In the genomic region with DNA sequence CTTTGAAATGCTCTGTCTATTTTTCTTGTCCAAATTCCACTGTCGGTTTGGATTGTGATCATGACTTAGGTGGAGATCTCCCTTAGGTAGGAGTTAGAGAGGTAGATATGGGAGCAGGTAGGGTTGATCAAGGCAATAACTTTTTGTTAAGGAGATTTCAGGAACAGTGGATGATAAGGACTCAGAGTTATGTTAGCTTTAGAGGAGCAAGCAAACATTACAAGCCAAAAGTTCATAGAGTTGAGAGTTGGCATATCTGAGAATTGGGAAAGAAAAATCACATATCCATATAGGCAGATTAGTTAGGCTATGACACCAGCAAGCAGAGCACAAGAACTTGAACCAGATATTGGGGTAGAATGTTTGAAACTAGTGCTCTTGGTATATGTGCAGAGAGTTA, we compare ENCODE assay signal across 35 cellular contexts. TPM values are rescaled to one million over a fixed set of nuclear protein-coding genes. Genes with fewer than 3 reads are reported as not detected.
DNase-seq lines count a peak whose midpoint lies in the region; ATAC-seq, FAIRE-seq and TF ChIP-seq lines count a peak whose summit lies in the region.
"Had no signal": no experiment of that assay in that cellular context is flagged by ENCODE, and none has a peak within 500 bp of the region (broad histone marks: within the 10 kb centered on the region; RNA-seq: fewer than 3 reads in every experiment).

No MANE protein-coding gene starts in this region.

- no peak overlapping the region for H3K9ac ChIP-seq in OCI-LY3 (ENCODE audit: low read length)
- no peak overlapping the region for H3K9ac ChIP-seq in HepG2 (ENCODE audit: insufficient read depth, low read depth, low read length)
- H3K9ac ChIP-seq: BLaER1; BLaER1 treated with 17β-estradiol and CSF1 and Interleukin-3, amounts not matched to agents 10 nM and 100 nM had no signal

- TF ChIP-seq EP300 in HepG2 (IDR thresholded peaks at IDR 0.05; ENCODE audit: low read depth in 2 of 2, low read length in 2 of 2): no peak
- TF ChIP-seq EP300 in HepG2 (CRISPR knock-in tag; IDR thresholded peaks at IDR 0.05; ENCODE audit: borderline replicate concordance): no peak

- no peak for ATAC-seq in HepG2
- ATAC-seq in HG03280 (IDR thresholded peaks at IDR 0.05; ENCODE audit: unreplicated experiment): no peak
- ATAC-seq in GM21381 (IDR thresholded peaks at IDR 0.05; ENCODE audit: unreplicated experiment): no peak
- ATAC-seq: CD8-positive, alpha-beta T cell had no signal

- peaks cover 8% of the 10 kb centered on the region for H3K4me1 ChIP-seq in OCI-LY3 (ENCODE audit: low read length)
- peaks cover 30% of the 10 kb centered on the region for H3K4me1 ChIP-seq in HepG2 (ENCODE audit: insufficient read depth, low read length)
- H3K4me1 ChIP-seq: BE2C, BLaER1 had no signal

- TF ChIP-seq CTCF in OCI-LY3 (IDR thresholded peaks at IDR 0.05; ENCODE audit: low read depth, low read length) (no peak), HepG2 (CRISPR knock-in tag; IDR thresholded peaks at IDR 0.05) (no peak), lower leg skin (IDR thresholded peaks at IDR 0.05) (no peak)

- POLR2A ChIA-PET in HepG2 (lab: Yijun Ruan, JAX): no interaction called here

- no peak overlapping the region for H2AFZ ChIP-seq in OCI-LY3 (ENCODE audit: low read depth, low read length)
- H2AFZ ChIP-seq in HepG2 (ENCODE audit: low read length): no peak overlapping the region

- CTCF ChIA-PET in HepG2 (lab: Yijun Ruan, JAX; ENCODE audit: low intra/inter-chr PET ratio, low total read pairs): no interaction called here

- H3K36me3 ChIP-seq in OCI-LY3 (replicated peaks; ENCODE audit: low read depth, low read length): no peaks in the 10 kb centered on the region
- no peaks in the 10 kb centered on the region for H3K36me3 ChIP-seq in HepG2 (replicated peaks in 1 of 2; ENCODE audit: control insufficient read depth in 1 of 2, insufficient read depth in 2 of 2, low read length in 2 of 2)
- H3K36me3 ChIP-seq: BE2C; BLaER1; BLaER1 treated with 17β-estradiol and CSF1 and Interleukin-3, amounts not matched to agents 10 nM and 100 nM had no signal

- intact Hi-C loops in HepG2 (cut with micrococcal nuclease; ENCODE audit: unreplicated experiment): no loop called here
- intact Hi-C loops in lower leg skin (cut with DNase I; ENCODE audit: low total_unique reads): no loop called here

- in situ Hi-C loops in HepG2 (cut with HindIII; ENCODE audit: extremely low pct_ligation_motif_present, low pct_unique_long_range_greater_than_20kb): no loop called here

- DNase-seq in GM12891 (ENCODE audit: insufficient read length, low spot score) (no peak), GM12892 (ENCODE audit: insufficient read length) (no peak), HepG2 (ENCODE audit: low spot score) (no peak), lower leg skin (ENCODE audit: low spot score in 2 of 2) (no peak), cerebellar cortex (ENCODE audit: low spot score) (no peak)
- DNase-seq: 8988T; ACHN; AML-193; BE2C; C1 segment of cervical spinal cord; Caco-2; Calu3; CD4-positive, alpha-beta memory T cell; CD4-positive, alpha-beta T cell; CD4-positive, CD25-positive, alpha-beta regulatory T cell; CD8-positive, alpha-beta memory T cell; CD8-positive, alpha-beta T cell; COR-L47; DMS 273 treated with DMSO at 0.1 percent for 48 hours; DMS153; DMS53; DMS79; DMS79 treated with DMSO at 0.1 percent for 48 hours; DND-41; EL had no signal

- H3K9me3 ChIP-seq in OCI-LY3 (ENCODE audit: insufficient read depth, low read length) (no peaks in the 10 kb centered on the region), HepG2 (ENCODE audit: low read length) (no peaks in the 10 kb centered on the region)
- H3K9me3 ChIP-seq: A549, BE2C, BLaER1, Caco-2 had no signal

- H3K4me3 ChIP-seq in OCI-LY3 (ENCODE audit: low read length) (no peak overlapping the region), HepG2 (replicated peaks in 1 of 3; ENCODE audit: insufficient read depth in 1 of 3, low read depth in 2 of 3, low read length in 3 of 3) (no peak overlapping the region), lower leg skin (ENCODE audit: low read depth, poor library complexity, severe bottlenecking) (no peak overlapping the region)
- H3K4me3 ChIP-seq: A549; BLaER1; BLaER1 treated with 17β-estradiol and CSF1 and Interleukin-3, amounts not matched to agents 10 nM and 100 nM had no signal

- H4K20me1 ChIP-seq in OCI-LY3 (ENCODE audit: insufficient read depth, low read length): no peaks in the 10 kb centered on the region
- H4K20me1 ChIP-seq in HepG2 (ENCODE audit: insufficient read depth, low read length): no peaks in the 10 kb centered on the region
- H4K20me1 ChIP-seq: BLaER1; BLaER1 treated with 17β-estradiol and CSF1 and Interleukin-3, amounts not matched to agents 10 nM and 100 nM had no signal

- H3K27me3 ChIP-seq in OCI-LY3 (ENCODE audit: low read depth, low read length) (peaks cover 24% of the 10 kb centered on the region), HepG2 (ENCODE audit: control insufficient read depth in 1 of 2, insufficient read depth in 2 of 2, low read length in 2 of 2) (no peaks in the 10 kb centered on the region)
- H3K27me3 ChIP-seq: BLaER1; BLaER1 treated with 17β-estradiol and CSF1 and Interleukin-3, amounts not matched to agents 10 nM and 100 nM had no signal

- 0% methylated on average over 1 of the region's 1 CpG for WGBS in HepG2 (ENCODE audit: low lambda C conversion rate)
- whole genome bisulfite sequencing in lower leg skin, 2 donors: 86 to 93% methylated on average over 1 of the region's 1 CpG

- H3K4me2 ChIP-seq in OCI-LY3 (ENCODE audit: low read length): 0 out of 2 replicates have a peak overlapping the region, but pooled peaks have one; percentile 3
- H3K4me2 ChIP-seq in HepG2 (ENCODE audit: low read depth, low read length): no peak overlapping the region
- H3K4me2 ChIP-seq: A549; BLaER1; BLaER1 treated with 17β-estradiol and CSF1 and Interleukin-3, amounts not matched to agents 10 nM and 100 nM had no signal

- TF ChIP-seq POLR2A in GM12891 (IDR thresholded peaks at IDR 0.05; ENCODE audit: low read depth, low read length) (no peak), GM12892 (IDR thresholded peaks at IDR 0.05; ENCODE audit: low read depth, low read length) (no peak), HepG2 (IDR thresholded peaks at IDR 0.05; ENCODE audit: insufficient read depth in 1 of 2, low read depth in 2 of 2, low read length in 2 of 2) (no peak), lower leg skin (IDR thresholded peaks at IDR 0.05) (no peak)

- BruUV-seq in HepG2 (replicated peaks; lab: Mats Ljungman, UMichigan): no TSS peak

- no peaks in the 10 kb centered on the region for H3K79me2 ChIP-seq in OCI-LY3 (ENCODE audit: low read length)
- no peaks in the 10 kb centered on the region for H3K79me2 ChIP-seq in HepG2 (ENCODE audit: insufficient read depth, low read length)

- FAIRE-seq in GM12891 (lab: Jason Lieb, UNC) (peak; percentile 54), GM12892 (lab: Jason Lieb, UNC) (peak; percentile 21), HepG2 (lab: Jason Lieb, UNC) (no peak)
- FAIRE-seq: A204.1, D721Med had no signal

- H3K27ac ChIP-seq in OCI-LY3 (ENCODE audit: low read length): no peak overlapping the region
- no peak overlapping the region for H3K27ac ChIP-seq in HepG2 (ENCODE audit: extremely low read length, insufficient read depth, low read length)
- H3K27ac ChIP-seq: 22Rv1; A549; BLaER1; BLaER1 treated with 17β-estradiol and CSF1 and Interleukin-3, amounts not matched to agents 10 nM and 100 nM; C4-2B had no signal

- no peak for TF ChIP-seq RAD21 in HepG2 (CRISPR knock-in tag; IDR thresholded peaks at IDR 0.05)

RNA-seq across cellular contexts. Expression of a gene that starts 43.1 kb away (rescaled TPM):
- polyA plus RNA-seq in GM12891 (2012; ENCODE audit: low read depth, missing spikeins): 68.2 TPM
- polyA plus RNA-seq in GM12892 (2012; ENCODE audit: missing spikeins): 131 TPM
- total RNA-seq in HepG2 (2016; rRNA removed; fragmentation: Illumina TruSeq; extraction: Trizol) (10.1 and 16.1 TPM in 2 replicates), lower leg skin (10 to 100 TPM; 13.2 to 24.3 (median 15.4) TPM)
- 71.1 and 82.2 TPM in 2 replicates for total RNA-seq in HepG2 (2016; cell fraction: cytosol; rRNA removed; fragmentation: Illumina TruSeq; extraction: Trizol; ENCODE audit: low read depth)
- total RNA-seq in HepG2 (2016; cell fraction: insoluble cytoplasmic fraction; rRNA removed; fragmentation: Illumina TruSeq; extraction: Trizol): 8.9 and 15.8 TPM in 2 replicates
- 64.7 and 80.3 TPM in 2 replicates for total RNA-seq in HepG2 (2016; cell fraction: membrane; rRNA removed; fragmentation: Illumina TruSeq; extraction: Trizol)
- total RNA-seq in HepG2 (2016; cell fraction: nucleus; rRNA removed; fragmentation: Illumina TruSeq; extraction: Trizol): 6.3 and 7.4 TPM in 2 replicates
- polyA plus RNA-seq in HepG2 (2011; rRNA removed): 13.2 and 19.8 TPM in 2 replicates
- 8.5 and 10.3 TPM in 2 replicates for polyA plus RNA-seq in HepG2 (2011; cell fraction: cytosol; rRNA removed)
- polyA plus RNA-seq in HepG2 (2011; cell fraction: nucleus; rRNA removed): 2.6 and 4.3 TPM in 2 replicates
- polyA plus RNA-seq in HepG2 (2012): 8.8 and 19.4 TPM in 2 replicates
- 130 and 134 TPM in 2 replicates for polyA plus RNA-seq in HepG2 (2016; cell fraction: cytosol; fragmentation: Illumina TruSeq; extraction: Trizol; ENCODE audit: low read depth)
- polyA plus RNA-seq in HepG2 (2016; cell fraction: insoluble cytoplasmic fraction; fragmentation: Illumina TruSeq; extraction: Trizol; ENCODE audit: low read depth): 14.7 and 17.0 TPM in 2 replicates
- polyA plus RNA-seq in HepG2 (2016; cell fraction: membrane; fragmentation: Illumina TruSeq; extraction: Trizol; ENCODE audit: low read depth): 83.7 and 94.5 TPM in 2 replicates
- polyA plus RNA-seq in HepG2 (2016; cell fraction: nucleus; fragmentation: Illumina TruSeq; extraction: Trizol; ENCODE audit: insufficient read depth, low read depth): 9.2 and 11.9 TPM in 2 replicates
- polyA minus RNA-seq in HepG2 (2011; rRNA and poly(A)+ RNA removed; ENCODE audit: low replicate concordance): 1.1 and 5.6 TPM in 2 replicates
- polyA minus RNA-seq in HepG2 (2011; cell fraction: cytosol; rRNA and poly(A)+ RNA removed): 3.3 and 8.6 TPM in 2 replicates
- polyA minus RNA-seq in HepG2 (2011; cell fraction: nucleus; rRNA and poly(A)+ RNA removed): 5.2 and 6.8 TPM in 2 replicates

RNA-seq across cellular contexts. Expression of a gene that starts 51.4 kb away (rescaled TPM):
- 4.2 TPM for polyA plus RNA-seq in GM12891 (2012; ENCODE audit: low read depth, missing spikeins)
- 6.7 TPM for polyA plus RNA-seq in GM12892 (2012; ENCODE audit: missing spikeins)
- total RNA-seq in HepG2 (2016; rRNA removed; fragmentation: Illumina TruSeq; extraction: Trizol) (9.9 and 10.5 TPM in 2 replicates), lower leg skin (100 to 1,000 TPM in 3 of 4 donors, 10 to 100 TPM in 1; 76.6 to 170 (median 109) TPM)
- total RNA-seq in HepG2 (2016; cell fraction: cytosol; rRNA removed; fragmentation: Illumina TruSeq; extraction: Trizol; ENCODE audit: low read depth): 3.9 and 4.1 TPM in 2 replicates
- total RNA-seq in HepG2 (2016; cell fraction: insoluble cytoplasmic fraction; rRNA removed; fragmentation: Illumina TruSeq; extraction: Trizol): 9.9 and 11.1 TPM in 2 replicates
- total RNA-seq in HepG2 (2016; cell fraction: membrane; rRNA removed; fragmentation: Illumina TruSeq; extraction: Trizol): 10.0 and 11.6 TPM in 2 replicates
- 15.0 and 18.1 TPM in 2 replicates for total RNA-seq in HepG2 (2016; cell fraction: nucleus; rRNA removed; fragmentation: Illumina TruSeq; extraction: Trizol)
- 11.1 and 12.1 TPM in 2 replicates for polyA plus RNA-seq in HepG2 (2011; rRNA removed)
- 5.5 and 6.9 TPM in 2 replicates for polyA plus RNA-seq in HepG2 (2011; cell fraction: cytosol; rRNA removed)
- polyA plus RNA-seq in HepG2 (2011; cell fraction: nucleus; rRNA removed): 18.2 and 20.1 TPM in 2 replicates
- 11.3 and 17.8 TPM in 2 replicates for polyA plus RNA-seq in HepG2 (2012)
- 4.7 and 5.2 TPM in 2 replicates for polyA plus RNA-seq in HepG2 (2016; cell fraction: cytosol; fragmentation: Illumina TruSeq; extraction: Trizol; ENCODE audit: low read depth)
- 11.6 and 12.2 TPM in 2 replicates for polyA plus RNA-seq in HepG2 (2016; cell fraction: insoluble cytoplasmic fraction; fragmentation: Illumina TruSeq; extraction: Trizol; ENCODE audit: low read depth)
- polyA plus RNA-seq in HepG2 (2016; cell fraction: membrane; fragmentation: Illumina TruSeq; extraction: Trizol; ENCODE audit: low read depth): 8.7 and 8.8 TPM in 2 replicates
- polyA plus RNA-seq in HepG2 (2016; cell fraction: nucleus; fragmentation: Illumina TruSeq; extraction: Trizol; ENCODE audit: insufficient read depth, low read depth): 21.7 TPM in 2 replicates
- 11.7 and 14.0 TPM in 2 replicates for polyA minus RNA-seq in HepG2 (2011; rRNA and poly(A)+ RNA removed; ENCODE audit: low replicate concordance)
- 4.7 and 7.5 TPM in 2 replicates for polyA minus RNA-seq in HepG2 (2011; cell fraction: cytosol; rRNA and poly(A)+ RNA removed)
- polyA minus RNA-seq in HepG2 (2011; cell fraction: nucleus; rRNA and poly(A)+ RNA removed): 30.4 and 41.6 TPM in 2 replicates

Comparison
In these comparisons a context has a peak if more than half of its experiments do, and no peak if none do; other contexts are left out.
1. RNA of a gene that starts 51.4 kb away (total RNA-seq): 76.6 to 170 TPM in lower leg skin; 3.9 to 18.1 TPM in HepG2; every median in the first group is over 4 times any median in the second.